In genomic region chr5:133746834-133747233, GRCh38 we compare ENCODE assay signal across 12 cellular contexts.
DNase-seq lines count a peak whose midpoint lies in the region; ATAC-seq, FAIRE-seq and TF ChIP-seq lines count a peak whose summit lies in the region.
"Had no signal": no experiment of that assay in that cellular context is flagged by ENCODE, and none has a peak within 500 bp of the region (broad histone marks: within the 10 kb centered on the region; RNA-seq: fewer than 3 reads in every experiment).

No MANE protein-coding gene starts in this region.

- no peak overlapping the region for H3K27ac Mint-ChIP-seq in activated naive CD4-positive, alpha-beta T cell treated with anti-CD3 and anti-CD28 coated beads for 36 hours
- H3K27ac Mint-ChIP-seq in activated T-helper 2 cell treated with anti-CD3 and anti-CD28 coated beads, Interferon-gamma antibody, Interleukin-2, Interleukin-4, amounts not matched to agents 10 μg/mL and 5 μg/mL and 100 μg/mL, durations not matched to agents 14 hours and 24 hours and 36 hours = no peak overlapping the region
- H3K27ac Mint-ChIP-seq: activated naive CD4-positive, alpha-beta T cell treated with anti-CD3 and anti-CD28 coated beads, Interleukin-2, amount 50 U/mL, for 24 hours; CD4-positive, alpha-beta T cell; memory B cell had no signal

- H3K4me1 ChIP-seq in OCI-LY1 (ENCODE audit: insufficient read depth, low read length, severe bottlenecking) = no peaks in the 10 kb centered on the region
- H3K4me1 ChIP-seq in H1 (replicated peaks in 1 of 4; ENCODE audit: control insufficient read depth in 3 of 4, insufficient read depth in 4 of 4, low read length in 3 of 4) = no peaks in the 10 kb centered on the region

- intact Hi-C loops in activated naive CD4-positive, alpha-beta T cell treated with anti-CD3 and anti-CD28 coated beads for 36 hours (cut with micrococcal nuclease) = loop anchor here (5.0 kb wide), 1 partner anchor 260 kb away; no protein-coding TSS in a partner anchor
- intact Hi-C loops in activated T-helper 2 cell treated with anti-CD3 and anti-CD28 coated beads, Interferon-gamma antibody, Interleukin-2, Interleukin-4, amounts not matched to agents 10 μg/mL and 5 μg/mL and 100 μg/mL, durations not matched to agents 14 hours and 24 hours and 36 hours (cut with micrococcal nuclease) = no loop called here

- H4K20me1 ChIP-seq in OCI-LY1 (ENCODE audit: insufficient read depth, low read length) = no peaks in the 10 kb centered on the region
- peaks cover 0 to 2% of the 10 kb centered on the region in 2 experiments for H4K20me1 ChIP-seq in H1 (replicated peaks in 1 of 2; ENCODE audit: control insufficient read depth in 1 of 2, insufficient read depth in 2 of 2, low read length in 2 of 2)

- CTCF ChIA-PET in activated naive CD4-positive, alpha-beta T cell treated with anti-CD3 and anti-CD28 coated beads for 36 hours (lab: Charles Lee) = interaction anchor here (0.6 to 1.2 kb wide), 4 partner anchors 15 to 353 kb away, joined by 3 to 4 read pairs (median 3); no protein-coding TSS in a partner anchor
- CTCF ChIA-PET in H1 (lab: Charles Lee; ENCODE audit: partially characterized antibody) = interaction anchor here (0.7 to 3.5 kb wide), 14 partner anchors 9 to 325 kb away, joined by 3 to 12 read pairs (median 3); no protein-coding TSS in a partner anchor

- H3K9ac ChIP-seq in OCI-LY1 (ENCODE audit: low read length) (no peak overlapping the region), H1 (replicated peaks in 1 of 4; ENCODE audit: extremely low read depth in 1 of 4, low read depth in 3 of 4, low read length in 3 of 4) (no peak overlapping the region)

- H2BK15ac ChIP-seq in H1 (ENCODE audit: low read length) = no peak overlapping the region

- peaks cover 5% of the 10 kb centered on the region for H3K27me3 Mint-ChIP-seq in activated naive CD4-positive, alpha-beta T cell treated with anti-CD3 and anti-CD28 coated beads for 36 hours (ENCODE audit: low read depth)
- H3K27me3 Mint-ChIP-seq in activated T-helper 2 cell treated with anti-CD3 and anti-CD28 coated beads, Interferon-gamma antibody, Interleukin-2, Interleukin-4, amounts not matched to agents 10 μg/mL and 5 μg/mL and 100 μg/mL, durations not matched to agents 14 hours and 24 hours and 36 hours (ENCODE audit: low read depth) = peaks cover 3% of the 10 kb centered on the region
- H3K27me3 Mint-ChIP-seq: activated naive CD4-positive, alpha-beta T cell treated with anti-CD3 and anti-CD28 coated beads, Interleukin-2, amount 50 U/mL, for 24 hours had no signal

- 83% methylated on average over 4 of the region's 4 CpGs; no CpG with 5 or more reads in 1 of the 2 experiments for WGBS in H1 (ENCODE audit: extremely low coverage in 1 of 2, insufficient coverage in 1 of 2, insufficient read length in 1 of 2, insufficient replicate concordance in 2 of 2, low coverage in 1 of 2, low lambda C conversion rate in 2 of 2, missing lambda C conversion rate in 1 of 2), 2 experiments

- H3K4me1 Mint-ChIP-seq in activated naive CD4-positive, alpha-beta T cell treated with anti-CD3 and anti-CD28 coated beads for 36 hours (ENCODE audit: low read depth) = no peaks in the 10 kb centered on the region
- no peaks in the 10 kb centered on the region for H3K4me1 Mint-ChIP-seq in activated T-helper 2 cell treated with anti-CD3 and anti-CD28 coated beads, Interferon-gamma antibody, Interleukin-2, Interleukin-4, amounts not matched to agents 10 μg/mL and 5 μg/mL and 100 μg/mL, durations not matched to agents 14 hours and 24 hours and 36 hours (ENCODE audit: low read depth)
- H3K4me1 Mint-ChIP-seq: activated naive CD4-positive, alpha-beta T cell treated with anti-CD3 and anti-CD28 coated beads, Interleukin-2, amount 50 U/mL, for 24 hours had no signal

- H3K27ac ChIP-seq in OCI-LY1 (ENCODE audit: low read depth, low read length, poor library complexity, severe bottlenecking) = no peak overlapping the region
- no peak overlapping the region for H3K27ac ChIP-seq in H1 (ENCODE audit: low read depth, low read length)

- DNase-seq in activated naive CD4-positive, alpha-beta T cell treated with anti-CD3 and anti-CD28 coated beads for 36 hours = peak; percentile 47
- no peak for DNase-seq in activated naive CD4-positive, alpha-beta T cell treated with Interleukin-2 at 50 U/mL for 16 hours
- peak in 1 of 2 experiments; percentile 67 for DNase-seq in H1 (ENCODE audit: low read depth in 1 of 2, low spot score in 2 of 2)
- DNase-seq in stimulated activated naive CD8-positive, alpha-beta T cell treated with anti-CD3 and anti-CD28 coated beads, Interleukin-15, Interleukin-2, amounts not matched to agents 100 U/mL and 50 U/mL, for 24 hours = peak; percentile 53
- no peak for DNase-seq in activated T-helper 2 cell treated with anti-CD3 and anti-CD28 coated beads, Interferon-gamma antibody, Interleukin-2, Interleukin-4, amounts not matched to agents 10 μg/mL and 5 μg/mL and 100 μg/mL, durations not matched to agents 14 hours and 24 hours and 36 hours (ENCODE audit: low spot score)
- DNase-seq: NCI-H1417 treated with DMSO at 0.1 percent for 48 hours had no signal

- no peak overlapping the region for H2AK5ac ChIP-seq in H1 (ENCODE audit: low read depth, low read length)

- no peaks in the 10 kb centered on the region for H3K79me1 ChIP-seq in H1 (ENCODE audit: low read depth, low read length)

- H2BK120ac ChIP-seq in H1 (replicated peaks; ENCODE audit: low read depth, low read length) = no peak overlapping the region

- H3K79me2 ChIP-seq in OCI-LY1 (ENCODE audit: insufficient read depth, low read length) (no peaks in the 10 kb centered on the region), H1 (ENCODE audit: control insufficient read depth in 1 of 2, insufficient read depth in 2 of 2, low read length in 2 of 2) (no peaks in the 10 kb centered on the region)

- H3K23ac ChIP-seq in H1 (ENCODE audit: insufficient read length) = no peak overlapping the region

- no peak for TF ChIP-seq EP300 in H1 (IDR thresholded peaks at IDR 0.05; ENCODE audit: borderline replicate concordance in 1 of 2, low read depth in 2 of 2, low read length in 2 of 2)

- H3K9me3 Mint-ChIP-seq in activated naive CD4-positive, alpha-beta T cell treated with anti-CD3 and anti-CD28 coated beads for 36 hours = no peaks in the 10 kb centered on the region
- no peaks in the 10 kb centered on the region for H3K9me3 Mint-ChIP-seq in activated T-helper 2 cell treated with anti-CD3 and anti-CD28 coated beads, Interferon-gamma antibody, Interleukin-2, Interleukin-4, amounts not matched to agents 10 μg/mL and 5 μg/mL and 100 μg/mL, durations not matched to agents 14 hours and 24 hours and 36 hours
- H3K9me3 Mint-ChIP-seq: activated naive CD4-positive, alpha-beta T cell treated with anti-CD3 and anti-CD28 coated beads, Interleukin-2, amount 50 U/mL, for 24 hours; CD4-positive, alpha-beta T cell; memory B cell had no signal

- no peak overlapping the region for H3K56ac ChIP-seq in H1 (replicated peaks; ENCODE audit: insufficient read length, low read depth, low read length)

- no peak overlapping the region for H3K14ac ChIP-seq in H1 (ENCODE audit: insufficient read length)

- no peak overlapping the region for H4K91ac ChIP-seq in H1 (replicated peaks; ENCODE audit: insufficient read length, low read length)

- TF ChIP-seq RAD21 in H1 (IDR thresholded peaks at IDR 0.05 in 1 of 2, conservative IDR thresholded peaks at IDR 0.05 in 1 of 2; ENCODE audit: low read depth in 2 of 2, low read length in 2 of 2) = no peak; a peak in 1 of 4 replicates

- H3F3A ChIP-seq in OCI-LY1 (ENCODE audit: insufficient read depth, low read length) = no peaks in the 10 kb centered on the region

- H3K4me2 ChIP-seq in OCI-LY1 (ENCODE audit: low read length) = no peak overlapping the region
- no peak overlapping the region for H3K4me2 ChIP-seq in H1 (ENCODE audit: insufficient read depth in 1 of 2, low read depth in 2 of 2, low read length in 2 of 2)

- H4K8ac ChIP-seq in H1 (ENCODE audit: extremely low read depth, insufficient read depth, low read length) = peak overlapping the region; percentile 80; the same call in 1 of the 2 replicates

- no peak overlapping the region for H3K4ac ChIP-seq in H1 (replicated peaks; ENCODE audit: insufficient read length, low read depth, low read length)

- no peak overlapping the region for H3K4me3 Mint-ChIP-seq in activated naive CD4-positive, alpha-beta T cell treated with anti-CD3 and anti-CD28 coated beads for 36 hours
- H3K4me3 Mint-ChIP-seq in activated T-helper 2 cell treated with anti-CD3 and anti-CD28 coated beads, Interferon-gamma antibody, Interleukin-2, Interleukin-4, amounts not matched to agents 10 μg/mL and 5 μg/mL and 100 μg/mL, durations not matched to agents 14 hours and 24 hours and 36 hours (ENCODE audit: low read depth) = no peak overlapping the region
- H3K4me3 Mint-ChIP-seq: activated naive CD4-positive, alpha-beta T cell treated with anti-CD3 and anti-CD28 coated beads, Interleukin-2, amount 50 U/mL, for 24 hours; CD4-positive, alpha-beta T cell; memory B cell had no signal

- TF ChIP-seq CTCF in OCI-LY1 (IDR thresholded peaks at IDR 0.05; ENCODE audit: low read length) (peak; percentile 35; the same call in 1 of the 2 replicates), H1 (IDR thresholded peaks at IDR 0.05; ENCODE audit: control extremely low read depth in 1 of 3, insufficient read depth in 1 of 3, low read depth in 1 of 3, low read length in 3 of 3) (peak; percentile 43 to 68 (median 66))

- H3K9me3 ChIP-seq in OCI-LY1 (ENCODE audit: low read length) = no peaks in the 10 kb centered on the region
- H3K9me3 ChIP-seq in H1 (ENCODE audit: insufficient read depth in 2 of 2, low read depth in 1 of 2, low read length in 1 of 2) = peaks cover 0 to 3% of the 10 kb centered on the region in 2 experiments; a peak in 2 of 4 replicates

- no peak overlapping the region for H2BK20ac ChIP-seq in H1 (ENCODE audit: low read length)

- ATAC-seq in stimulated activated naive CD8-positive, alpha-beta T cell treated with anti-CD3 and anti-CD28 coated beads, Interleukin-15, Interleukin-2, amounts not matched to agents 100 U/mL and 50 U/mL, for 24 hours = no peak
- ATAC-seq in HG03520 (IDR thresholded peaks at IDR 0.05; ENCODE audit: unreplicated experiment) = no peak
- ATAC-seq in GM19351 (IDR thresholded peaks at IDR 0.05; ENCODE audit: unreplicated experiment) = no peak

- TF ChIP-seq POLR2A in H1 (IDR thresholded peaks at IDR 0.05; ENCODE audit: control extremely low read depth in 1 of 2, low read depth in 2 of 2, low read length in 2 of 2) = no peak

- no peak overlapping the region for H3K18ac ChIP-seq in H1 (ENCODE audit: extremely low read depth, low read length)

- H4K5ac ChIP-seq in H1 (ENCODE audit: insufficient read length, low read depth, low read length) = no peak overlapping the region

- no peaks in the 10 kb centered on the region for H3K23me2 ChIP-seq in H1 (ENCODE audit: low read depth, low read length)

- POLR2A ChIA-PET in H1 (lab: Charles Lee; ENCODE audit: partially characterized antibody) = no interaction called here

- H2BK5ac ChIP-seq in H1 (ENCODE audit: low read depth, low read length) = no peak overlapping the region

- no peak overlapping the region for H2BK12ac ChIP-seq in H1 (ENCODE audit: low read depth, low read length)

- no peaks in the 10 kb centered on the region for H3K36me3 Mint-ChIP-seq in activated naive CD4-positive, alpha-beta T cell treated with anti-CD3 and anti-CD28 coated beads for 36 hours (ENCODE audit: low read depth)
- no peaks in the 10 kb centered on the region for H3K36me3 Mint-ChIP-seq in activated T-helper 2 cell treated with anti-CD3 and anti-CD28 coated beads, Interferon-gamma antibody, Interleukin-2, Interleukin-4, amounts not matched to agents 10 μg/mL and 5 μg/mL and 100 μg/mL, durations not matched to agents 14 hours and 24 hours and 36 hours (ENCODE audit: low read depth)
- H3K36me3 Mint-ChIP-seq: activated naive CD4-positive, alpha-beta T cell treated with anti-CD3 and anti-CD28 coated beads, Interleukin-2, amount 50 U/mL, for 24 hours; memory B cell had no signal

- H3K9me2 ChIP-seq in OCI-LY1 (ENCODE audit: low read depth, low read length) = no peaks in the 10 kb centered on the region

- H3K27me3 ChIP-seq in OCI-LY1 (ENCODE audit: insufficient read depth, low read length) = 0 out of 2 replicates have a peak, but pooled peaks cover 3% of the 10 kb centered on the region
- H3K27me3 ChIP-seq in H1 (replicated peaks in 1 of 4; ENCODE audit: control insufficient read depth in 3 of 4, extremely low read depth in 1 of 4, insufficient read depth in 3 of 4, low read length in 3 of 4) = no peaks in the 10 kb centered on the region

- H2AFZ ChIP-seq in OCI-LY1 (ENCODE audit: low read length) (no peak overlapping the region), H1 (ENCODE audit: low read length) (no peak overlapping the region)

- FAIRE-seq in H1 (lab: Jason Lieb, UNC) = no peak

- H3K36me3 ChIP-seq in OCI-LY1 (ENCODE audit: insufficient read depth, low read length) = no peaks in the 10 kb centered on the region
- H3K36me3 ChIP-seq in H1 (ENCODE audit: control insufficient read depth in 2 of 4, insufficient read depth in 4 of 4, low read length in 3 of 4) = no peaks in the 10 kb centered on the region

- H3K4me3 ChIP-seq in OCI-LY1 (ENCODE audit: low read depth, low read length, poor library complexity, severe bottlenecking) (no peak overlapping the region), H1 (ENCODE audit: extremely low read depth in 1 of 4, insufficient read depth in 2 of 4, low read depth in 3 of 4, low read length in 4 of 4) (no peak overlapping the region)

Comparison
In these comparisons a context has a peak if more than half of its experiments do, and no peak if none do; other contexts are left out.
1. DNase-seq: peak in activated naive CD4-positive, alpha-beta T cell treated with anti-CD3 and anti-CD28 coated beads for 36 hours (single experiment) and stimulated activated naive CD8-positive, alpha-beta T cell treated with anti-CD3 and anti-CD28 coated beads, Interleukin-15, Interleukin-2, amounts not matched to agents 100 U/mL and 50 U/mL, for 24 hours (single experiment); none in activated naive CD4-positive, alpha-beta T cell treated with Interleukin-2 at 50 U/mL for 16 hours (single experiment) and activated T-helper 2 cell treated with anti-CD3 and anti-CD28 coated beads, Interferon-gamma antibody, Interleukin-2, Interleukin-4, amounts not matched to agents 10 μg/mL and 5 μg/mL and 100 μg/mL, durations not matched to agents 14 hours and 24 hours and 36 hours (single experiment).